ENCODE assay signal across 38 cellular contexts in the genomic region with DNA sequence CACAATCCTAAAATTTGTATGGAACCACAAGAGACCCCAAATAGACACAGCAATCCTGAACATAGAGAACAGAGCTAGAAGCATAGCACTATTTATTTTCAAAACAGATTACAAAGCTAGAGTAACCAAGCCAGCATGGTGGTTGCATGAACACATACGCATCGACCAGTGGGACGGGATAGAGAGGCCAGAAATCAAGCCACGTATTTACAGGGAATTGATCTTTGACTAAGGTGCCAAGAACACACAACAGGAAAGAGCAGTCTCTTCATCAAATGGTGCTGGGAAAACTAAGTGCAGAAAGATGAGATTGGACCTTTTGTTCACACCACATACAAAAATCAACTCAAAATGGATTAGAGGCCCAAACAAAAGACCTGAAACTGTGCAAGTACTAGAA. TPM values are rescaled to one million over a fixed set of nuclear protein-coding genes. Genes with fewer than 3 reads are reported as not detected.
"Had no signal": no experiment of that assay in that cellular context is flagged by ENCODE, and none has a peak within 500 bp of the region (broad histone marks: within the 10 kb centered on the region; RNA-seq: fewer than 3 reads in every experiment).

No MANE protein-coding gene starts in this region.

- H3K27me3 Mint-ChIP-seq: brain; central memory CD8-positive, alpha-beta T cell had no signal

- H3K27ac Mint-ChIP-seq: activated B cell treated with CpG ODN at 0.5 μM for 24 hours; activated CD4-positive, alpha-beta memory T cell treated with anti-CD3 and anti-CD28 coated beads for 36 hours; activated CD4-positive, alpha-beta T cell treated with anti-CD3 and anti-CD28 coated beads, Interleukin-2, amount 10 ng/mL, durations not matched to agents 24 days and 14 days; activated CD8-positive, alpha-beta T cell treated with anti-CD3 and anti-CD28 coated beads for 36 hours; activated naive CD4-positive, alpha-beta T cell treated with anti-CD3 and anti-CD28 coated beads, Interleukin-2, amount 10 ng/mL, durations not matched to agents 7 days and 5 days; activated naive CD4-positive, alpha-beta T cell treated with anti-CD3 and anti-CD28 coated beads, Interleukin-2, amount 50 U/mL, for 24 hours; activated naive CD8-positive, alpha-beta T cell; activated naive CD8-positive, alpha-beta T cell treated with anti-CD3 and anti-CD28 coated beads, Interleukin-2, amount 10 ng/mL, durations not matched to agents 7 days and 5 days; activated naive CD8-positive, alpha-beta T cell treated with anti-CD3 and anti-CD28 coated beads, Interleukin-2, amount 50 U/mL, for 24 hours; activated T-cell treated with anti-CD3 and anti-CD28 coated beads, Interleukin-2, amount 50 U/mL, for 24 hours; activated T-helper 2 cell treated with anti-CD3 and anti-CD28 coated beads, Interferon-gamma antibody, Interleukin-2, Interleukin-4, amounts not matched to agents 10 μg/mL and 5 μg/mL and 100 μg/mL, durations not matched to agents 14 hours and 24 hours and 36 hours; brain; T-helper 1 cell treated with Interleukin-12 subunit alpha and Interleukin-12 subunit beta and Interleukin-4 antibody, amounts not matched to agents 30 μg/mL and 1 μg/mL, for 36 hours; T-helper 2 cell treated with Interferon-gamma antibody and Interleukin-4, amounts not matched to agents 5 μg/mL and 100 μg/mL, for 36 hours had no signal

- H3K9me3 ChIP-seq: ascending aorta had no signal

- H3K27ac ChIP-seq: ascending aorta, cardiac muscle cell, VCaP had no signal

- H3K9me3 Mint-ChIP-seq: activated B cell treated with CpG ODN at 0.5 μM for 24 hours; activated CD4-positive, alpha-beta memory T cell treated with anti-CD3 and anti-CD28 coated beads for 36 hours; activated CD4-positive, alpha-beta T cell treated with anti-CD3 and anti-CD28 coated beads, Interleukin-2, amount 10 ng/mL, durations not matched to agents 24 days and 14 days; activated CD8-positive, alpha-beta T cell treated with anti-CD3 and anti-CD28 coated beads for 36 hours; activated naive CD4-positive, alpha-beta T cell treated with anti-CD3 and anti-CD28 coated beads, Interleukin-2, amount 10 ng/mL, durations not matched to agents 7 days and 5 days; activated naive CD4-positive, alpha-beta T cell treated with anti-CD3 and anti-CD28 coated beads, Interleukin-2, amount 50 U/mL, for 24 hours; activated naive CD8-positive, alpha-beta T cell treated with anti-CD3 and anti-CD28 coated beads, Interleukin-2, amount 10 ng/mL, durations not matched to agents 7 days and 5 days; activated naive CD8-positive, alpha-beta T cell treated with anti-CD3 and anti-CD28 coated beads, Interleukin-2, amount 50 U/mL, for 24 hours; activated T-cell treated with anti-CD3 and anti-CD28 coated beads, Interleukin-2, amount 50 U/mL, for 24 hours; activated T-helper 2 cell treated with anti-CD3 and anti-CD28 coated beads, Interferon-gamma antibody, Interleukin-2, Interleukin-4, amounts not matched to agents 10 μg/mL and 5 μg/mL and 100 μg/mL, durations not matched to agents 14 hours and 24 hours and 36 hours; central memory CD8-positive, alpha-beta T cell; T-helper 1 cell treated with Interleukin-12 subunit alpha and Interleukin-12 subunit beta and Interleukin-4 antibody, amounts not matched to agents 30 μg/mL and 1 μg/mL, for 36 hours; T-helper 2 cell treated with Interferon-gamma antibody and Interleukin-4, amounts not matched to agents 5 μg/mL and 100 μg/mL, for 36 hours had no signal

- H3K4me3 Mint-ChIP-seq: activated B cell treated with CpG ODN at 0.5 μM for 24 hours; activated CD4-positive, alpha-beta memory T cell treated with anti-CD3 and anti-CD28 coated beads for 36 hours; activated CD4-positive, alpha-beta T cell treated with anti-CD3 and anti-CD28 coated beads, Interleukin-2, amount 10 ng/mL, durations not matched to agents 24 days and 14 days; activated CD8-positive, alpha-beta T cell treated with anti-CD3 and anti-CD28 coated beads for 36 hours; activated naive CD4-positive, alpha-beta T cell treated with anti-CD3 and anti-CD28 coated beads, Interleukin-2, amount 10 ng/mL, durations not matched to agents 7 days and 5 days; activated naive CD4-positive, alpha-beta T cell treated with anti-CD3 and anti-CD28 coated beads, Interleukin-2, amount 50 U/mL, for 24 hours; activated naive CD8-positive, alpha-beta T cell; activated naive CD8-positive, alpha-beta T cell treated with anti-CD3 and anti-CD28 coated beads, Interleukin-2, amount 10 ng/mL, durations not matched to agents 7 days and 5 days; activated naive CD8-positive, alpha-beta T cell treated with anti-CD3 and anti-CD28 coated beads, Interleukin-2, amount 50 U/mL, for 24 hours; activated T-cell treated with anti-CD3 and anti-CD28 coated beads, Interleukin-2, amount 50 U/mL, for 24 hours; brain; central memory CD8-positive, alpha-beta T cell; T-helper 1 cell treated with Interleukin-12 subunit alpha and Interleukin-12 subunit beta and Interleukin-4 antibody, amounts not matched to agents 30 μg/mL and 1 μg/mL, for 36 hours; T-helper 2 cell treated with Interferon-gamma antibody and Interleukin-4, amounts not matched to agents 5 μg/mL and 100 μg/mL, for 36 hours had no signal

- H3K36me3 ChIP-seq: ascending aorta, cardiac muscle cell had no signal

- H3K4me3 ChIP-seq: ascending aorta, cardiac muscle cell had no signal

- DNase-seq: activated B cell treated with CpG ODN at 0.5 μM for 24 hours; activated CD4-positive, alpha-beta memory T cell treated with anti-CD3 and anti-CD28 coated beads for 36 hours; activated CD4-positive, alpha-beta T cell treated with anti-CD3 and anti-CD28 coated beads for 4 hours; activated CD4-positive, alpha-beta T cell treated with anti-CD3 and anti-CD28 coated beads, Interleukin-2, amount 10 ng/mL, durations not matched to agents 24 days and 14 days; activated CD4-positive, alpha-beta T cell treated with anti-CD3 and anti-CD28 coated beads, Interleukin-2, amount 50 U/mL, for 1 hour; activated CD4-positive, alpha-beta T cell treated with anti-CD3 and anti-CD28 coated beads, Interleukin-2, amount 50 U/mL, for 4 hours; activated CD4-positive, CD25-positive, alpha-beta regulatory T cell treated with anti-CD3 and anti-CD28 coated beads, Interleukin-2, amount 50 U/mL, for 72 hours; activated CD8-positive, alpha-beta memory T cell treated with anti-CD3 and anti-CD28 coated beads, Interleukin-2, amount 50 U/mL, for 48 hours; activated CD8-positive, alpha-beta T cell treated with anti-CD3 and anti-CD28 coated beads for 36 hours; activated effector memory CD4-positive, alpha-beta T cell treated with Interleukin-2 at 50 U/mL for 16 hours; activated gamma-delta T cell; activated naive CD4-positive, alpha-beta T cell treated with anti-CD3 and anti-CD28 coated beads, Interleukin-2, amount 10 ng/mL, durations not matched to agents 7 days and 5 days; activated naive CD4-positive, alpha-beta T cell treated with Interleukin-2 at 50 U/mL for 16 hours; activated naive CD8-positive, alpha-beta T cell treated with anti-CD3 and anti-CD28 coated beads, Interleukin-2, amount 10 ng/mL, durations not matched to agents 7 days and 5 days; activated naive CD8-positive, alpha-beta T cell treated with anti-CD3 and anti-CD28 coated beads, Interleukin-2, amount 50 U/mL, for 24 hours; activated T-cell treated with anti-CD3 and anti-CD28 coated beads, Interleukin-2, amount 50 U/mL, for 24 hours; activated T-cell treated with anti-CD3 and anti-CD28 coated beads, Interleukin-2, amount 50 U/mL, for 48 hours; amygdala; anterior cingulate cortex; caudate nucleus; cerebellar nuclear complex; T-helper 1 cell; T-helper 2 cell; T-helper 9 cell had no signal

- H3K36me3 Mint-ChIP-seq: activated naive CD4-positive, alpha-beta T cell treated with anti-CD3 and anti-CD28 coated beads, Interleukin-2, amount 10 ng/mL, durations not matched to agents 7 days and 5 days; activated naive CD4-positive, alpha-beta T cell treated with anti-CD3 and anti-CD28 coated beads, Interleukin-2, amount 50 U/mL, for 24 hours; activated naive CD8-positive, alpha-beta T cell; activated naive CD8-positive, alpha-beta T cell treated with anti-CD3 and anti-CD28 coated beads, Interleukin-2, amount 10 ng/mL, durations not matched to agents 7 days and 5 days; brain had no signal

- FAIRE-seq: bronchial epithelial cell, TTC549 had no signal

- H3K27me3 ChIP-seq: ascending aorta had no signal

- ATAC-seq: activated CD8-positive, alpha-beta T cell treated with anti-CD3 and anti-CD28 coated beads for 36 hours; activated naive CD8-positive, alpha-beta T cell treated with anti-CD3 and anti-CD28 coated beads, Interleukin-2, amount 50 U/mL, for 24 hours had no signal

RNA-seq across cellular contexts. Expression of a gene that starts 21.1 kb away (rescaled TPM):
- total RNA-seq: activated B cell treated with CpG ODN at 0.5 μM for 24 hours; activated CD4-positive, alpha-beta memory T cell treated with anti-CD3 and anti-CD28 coated beads for 36 hours; activated CD4-positive, alpha-beta T cell treated with anti-CD3 and anti-CD28 coated beads, Interleukin-2, amount 10 ng/mL, durations not matched to agents 24 days and 14 days; activated CD8-positive, alpha-beta memory T cell treated with anti-CD3 and anti-CD28 coated beads for 36 hours; activated CD8-positive, alpha-beta T cell treated with anti-CD3 and anti-CD28 coated beads for 36 hours; activated naive CD8-positive, alpha-beta T cell treated with anti-CD3 and anti-CD28 coated beads, Interleukin-2, amount 10 ng/mL, durations not matched to agents 7 days and 5 days; activated T-helper 2 cell treated with anti-CD3 and anti-CD28 coated beads, Interferon-gamma antibody, Interleukin-2, Interleukin-4, amounts not matched to agents 10 μg/mL and 5 μg/mL and 100 μg/mL, durations not matched to agents 14 hours and 24 hours and 36 hours; ascending aorta; bronchial epithelial cell; cardiac muscle cell had no signal
- polyA plus RNA-seq: adipose tissue, cardiac muscle cell had no signal

RNA-seq across cellular contexts. Expression of a gene that starts 54.8 kb away (rescaled TPM):
- total RNA-seq: activated B cell treated with CpG ODN at 0.5 μM for 24 hours; activated CD4-positive, alpha-beta memory T cell treated with anti-CD3 and anti-CD28 coated beads for 36 hours; activated CD4-positive, alpha-beta T cell treated with anti-CD3 and anti-CD28 coated beads, Interleukin-2, amount 10 ng/mL, durations not matched to agents 24 days and 14 days; activated CD8-positive, alpha-beta memory T cell treated with anti-CD3 and anti-CD28 coated beads for 36 hours; activated CD8-positive, alpha-beta T cell treated with anti-CD3 and anti-CD28 coated beads for 36 hours; activated naive CD8-positive, alpha-beta T cell treated with anti-CD3 and anti-CD28 coated beads, Interleukin-2, amount 10 ng/mL, durations not matched to agents 7 days and 5 days; activated T-helper 2 cell treated with anti-CD3 and anti-CD28 coated beads, Interferon-gamma antibody, Interleukin-2, Interleukin-4, amounts not matched to agents 10 μg/mL and 5 μg/mL and 100 μg/mL, durations not matched to agents 14 hours and 24 hours and 36 hours; ascending aorta; bronchial epithelial cell; cardiac muscle cell had no signal
- polyA plus RNA-seq: adipose tissue, cardiac muscle cell had no signal
